18 cellular contexts compared by ENCODE assay signal in the genomic region with DNA sequence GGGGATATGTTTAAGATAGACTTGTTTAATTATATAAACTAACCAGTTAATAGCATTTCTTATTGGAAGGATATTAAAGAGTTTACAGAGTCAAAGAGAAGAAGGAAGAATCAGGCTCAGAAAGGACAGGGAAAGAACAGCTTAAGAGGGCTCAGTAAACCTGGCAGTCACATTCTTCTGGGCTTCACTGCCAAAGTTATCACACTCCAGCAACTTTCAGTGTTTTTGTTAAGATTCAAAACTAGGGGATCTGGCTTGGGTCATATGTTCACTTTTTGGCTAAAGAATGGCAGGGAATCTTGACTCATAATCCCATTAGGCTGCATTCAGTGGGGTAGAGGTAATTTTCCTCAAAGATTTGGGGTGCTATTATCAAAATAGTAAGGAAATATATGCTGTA.
A peak's percentile ranks its signal among the peaks of the same experiment; 100 is the strongest.
DNase-seq lines count a peak whose midpoint lies in the region; ATAC-seq, FAIRE-seq and TF ChIP-seq lines count a peak whose summit lies in the region.
"Had no signal": no experiment of that assay in that cellular context is flagged by ENCODE, and none has a peak within 500 bp of the region (broad histone marks: within the 10 kb centered on the region; RNA-seq: fewer than 3 reads in every experiment).

No MANE protein-coding gene starts in this region.

- H3K4me3 ChIP-seq in right cardiac atrium (ENCODE audit: low read length): no peak overlapping the region
- no peak overlapping the region for H3K4me3 ChIP-seq in heart left ventricle
- H3K4me3 ChIP-seq in keratinocyte (ENCODE audit: control insufficient read depth in 2 of 3, extremely low read depth in 1 of 3, insufficient read depth in 2 of 3, low read depth in 1 of 3, low read length in 3 of 3): no peak overlapping the region
- H3K4me3 ChIP-seq in trophoblast cell (ENCODE audit: low read depth, low read length): no peak overlapping the region
- H3K4me3 ChIP-seq in aorta (ENCODE audit: low read length in 2 of 2): no peak overlapping the region
- H3K4me3 ChIP-seq: GM23338 had no signal

- TF ChIP-seq POLR2A in heart left ventricle (IDR thresholded peaks at IDR 0.05): no peak

- H4K20me1 ChIP-seq in keratinocyte (ENCODE audit: control insufficient read depth, extremely low read depth, insufficient read depth, low read length): no peaks in the 10 kb centered on the region

- H3K4ac ChIP-seq in trophoblast cell (ENCODE audit: low read depth, low read length): no peak overlapping the region

- H3K27ac ChIP-seq in right cardiac atrium (ENCODE audit: low read length) (no peak overlapping the region), heart left ventricle (peak overlapping the region in 1 of 12 donors; percentile 6), keratinocyte (ENCODE audit: control insufficient read depth, insufficient read depth, low read length) (no peak overlapping the region), trophoblast cell (ENCODE audit: low read depth, low read length) (peak overlapping the region; percentile 47), aorta (ENCODE audit: low read depth in 1 of 2, low read length in 2 of 2) (no peak overlapping the region)
- H3K27ac ChIP-seq: C4-2B, RWPE1 had no signal

- no peaks in the 10 kb centered on the region for H3K9me3 ChIP-seq in right cardiac atrium (ENCODE audit: control insufficient read depth, low read length)
- H3K9me3 ChIP-seq in heart left ventricle: no peaks in the 10 kb centered on the region
- no peaks in the 10 kb centered on the region for H3K9me3 ChIP-seq in keratinocyte (ENCODE audit: control insufficient read depth, low read depth, low read length)
- H3K9me3 ChIP-seq in trophoblast cell (ENCODE audit: insufficient read depth, low read depth, low read length): no peaks in the 10 kb centered on the region
- no peaks in the 10 kb centered on the region for H3K9me3 ChIP-seq in aorta (ENCODE audit: control insufficient read depth, low read length)

- H2AK5ac ChIP-seq in trophoblast cell (ENCODE audit: low read length): no peak overlapping the region

- H2BK120ac ChIP-seq in trophoblast cell (ENCODE audit: insufficient read depth, low read length, poor library complexity): no peak overlapping the region

- no peak overlapping the region for H3K14ac ChIP-seq in trophoblast cell (ENCODE audit: low read length)

- no peak overlapping the region for H2BK5ac ChIP-seq in trophoblast cell (ENCODE audit: low read depth, low read length, poor library complexity)

- H4K91ac ChIP-seq in trophoblast cell (ENCODE audit: low read depth, low read length): peak overlapping the region; percentile 62

- peak overlapping the region; percentile 28 for H4K8ac ChIP-seq in trophoblast cell (ENCODE audit: low read depth, low read length)

- H3K23ac ChIP-seq in trophoblast cell (ENCODE audit: low read length): no peak overlapping the region

- H3K27me3 ChIP-seq in right cardiac atrium (ENCODE audit: control insufficient read depth, insufficient read depth) (no peaks in the 10 kb centered on the region), heart left ventricle (no peaks in the 10 kb centered on the region), keratinocyte (ENCODE audit: control insufficient read depth, extremely low read depth, insufficient read depth, low read length) (no peaks in the 10 kb centered on the region), trophoblast cell (ENCODE audit: insufficient read depth, low read length) (no peaks in the 10 kb centered on the region), aorta (ENCODE audit: control insufficient read depth in 1 of 2, insufficient read depth in 2 of 2, low read length in 1 of 2) (peaks cover 0 to under 1% of the 10 kb centered on the region in 2 donors)

- FAIRE-seq in keratinocyte (lab: Jason Lieb, UNC): peak; percentile 23
- FAIRE-seq: A204.1 had no signal

- CTCF ChIA-PET in HEK293T (lab: Yijun Ruan, JAX): no interaction called here

- H3K79me2 ChIP-seq in keratinocyte (ENCODE audit: control insufficient read depth, insufficient read depth, low read length): no peaks in the 10 kb centered on the region
- H3K79me2 ChIP-seq in trophoblast cell (ENCODE audit: control insufficient read depth, insufficient read depth, low read length, poor library complexity): peaks cover 1% of the 10 kb centered on the region

- H3K9ac ChIP-seq in keratinocyte (ENCODE audit: control insufficient read depth, extremely low read depth, insufficient read depth, low read length): no peak overlapping the region
- H3K9ac ChIP-seq in trophoblast cell (ENCODE audit: low read length): no peak overlapping the region

- peak overlapping the region; percentile 84 for H2BK12ac ChIP-seq in trophoblast cell (ENCODE audit: low read length)

- POLR2A ChIA-PET in HEK293T (lab: Yijun Ruan, JAX): no interaction called here

- H3K18ac ChIP-seq in trophoblast cell (ENCODE audit: low read length): no peak overlapping the region

- H3K4me1 ChIP-seq in right cardiac atrium (ENCODE audit: control insufficient read depth, insufficient read depth, low read length): no peaks in the 10 kb centered on the region
- peaks cover 0 to 2% (median 0%) of the 10 kb centered on the region in 12 donors for H3K4me1 ChIP-seq in heart left ventricle
- peaks cover 20% of the 10 kb centered on the region for H3K4me1 ChIP-seq in keratinocyte (ENCODE audit: control insufficient read depth, extremely low read depth, insufficient read depth, low read length)
- peaks cover 0 to under 1% of the 10 kb centered on the region in 2 experiments for H3K4me1 ChIP-seq in trophoblast cell (ENCODE audit: control insufficient read depth in 1 of 2, insufficient read depth in 2 of 2, low read length in 2 of 2)
- no peaks in the 10 kb centered on the region for H3K4me1 ChIP-seq in aorta (ENCODE audit: control insufficient read depth in 1 of 2, insufficient read depth in 2 of 2, low read length in 2 of 2)

- ATAC-seq in right cardiac atrium: peak; percentile 16 to 73
- ATAC-seq in heart left ventricle: no peak
- peak; percentile 33 for ATAC-seq in aorta (ENCODE audit: low FRiP score)
- ATAC-seq: GM23338 had no signal

- intact Hi-C loops in right cardiac atrium (cut with DNase I): no loop called here
- intact Hi-C loops in heart left ventricle (cut with DNase I): no loop called here
- intact Hi-C loops in aorta (cut with DNase I): no loop called here

- dilution Hi-C loops in keratinocyte (cut with MboI; ENCODE audit: extremely low pct_ligation_motif_present, low sequenced_read_pairs): no loop called here

- H2AFZ ChIP-seq in keratinocyte (ENCODE audit: control insufficient read depth, low read length): no peak overlapping the region
- no peak overlapping the region for H2AFZ ChIP-seq in trophoblast cell (ENCODE audit: insufficient read depth, low read length, poor library complexity)
- H2AFZ ChIP-seq: GM23338 had no signal

- DNase-seq in right cardiac atrium (no peak), heart left ventricle (no peak), keratinocyte (ENCODE audit: low read depth, low spot score) (no peak), trophoblast cell (no peak), aorta (no peak), NOMO-1 treated with DMSO at 0.1 percent for 48 hours (lab: John Stamatoyannopoulos, UW; ENCODE audit: unreplicated experiment) (no peak), retina (no peak), HEK293T (ENCODE audit: extremely low spot score) (no peak)
- DNase-seq: DMS153, MV-4-11, NCI-H1417 treated with DMSO at 0.1 percent for 48 hours, NCI-H2029, NCI-H2171 treated with DMSO at 0.1 percent for 48 hours, NCI-H510A had no signal

- no peak overlapping the region for H4K12ac ChIP-seq in trophoblast cell (ENCODE audit: low read depth, low read length)

- H3K36me3 ChIP-seq in heart left ventricle (no peaks in the 10 kb centered on the region), keratinocyte (ENCODE audit: control insufficient read depth in 2 of 2, extremely low read depth in 1 of 2, insufficient read depth in 2 of 2, low read length in 2 of 2) (no peaks in the 10 kb centered on the region), trophoblast cell (ENCODE audit: control insufficient read depth in 1 of 2, insufficient read depth in 2 of 2, low read length in 2 of 2) (no peaks in the 10 kb centered on the region), aorta (ENCODE audit: control insufficient read depth in 1 of 2, insufficient read depth in 2 of 2, low read length in 1 of 2) (no peaks in the 10 kb centered on the region)

- H3K79me1 ChIP-seq in trophoblast cell (ENCODE audit: low read length): peaks cover 12% of the 10 kb centered on the region

- no peaks in the 10 kb centered on the region for H3K9me1 ChIP-seq in keratinocyte (ENCODE audit: control insufficient read depth, extremely low read depth, insufficient read depth, low read length)

- TF ChIP-seq CTCF in heart left ventricle (IDR thresholded peaks at IDR 0.05) (no peak), keratinocyte (optimal IDR thresholded peaks at IDR 0.05 in 1 of 3, IDR thresholded peaks at IDR 0.05 in 1 of 3, conservative IDR thresholded peaks at IDR 0.05 in 1 of 3; ENCODE audit: extremely low read depth in 1 of 3, insufficient read depth in 2 of 3, low read length in 3 of 3) (no peak)

- no peak overlapping the region for H3K4me2 ChIP-seq in keratinocyte (ENCODE audit: control insufficient read depth, extremely low read depth, insufficient read depth, low read depth, low read length)
- no peak overlapping the region for H3K4me2 ChIP-seq in trophoblast cell (ENCODE audit: low read length)
- H3K4me2 ChIP-seq: GM23338 had no signal

TF ChIP-seq in HEK293T, 16 proteins besides CTCF, POLR2A, EP300 and RAD21:
- TF ChIP-seq HDGF (IDR thresholded peaks at IDR 0.05; ENCODE audit: borderline replicate concordance): no peak
- TF ChIP-seq CTBP1 (IDR thresholded peaks at IDR 0.05; ENCODE audit: borderline replicate concordance): no peak
- no peak for TF ChIP-seq SUZ12 (IDR thresholded peaks at IDR 0.05)
- TF ChIP-seq, protein P1, sequence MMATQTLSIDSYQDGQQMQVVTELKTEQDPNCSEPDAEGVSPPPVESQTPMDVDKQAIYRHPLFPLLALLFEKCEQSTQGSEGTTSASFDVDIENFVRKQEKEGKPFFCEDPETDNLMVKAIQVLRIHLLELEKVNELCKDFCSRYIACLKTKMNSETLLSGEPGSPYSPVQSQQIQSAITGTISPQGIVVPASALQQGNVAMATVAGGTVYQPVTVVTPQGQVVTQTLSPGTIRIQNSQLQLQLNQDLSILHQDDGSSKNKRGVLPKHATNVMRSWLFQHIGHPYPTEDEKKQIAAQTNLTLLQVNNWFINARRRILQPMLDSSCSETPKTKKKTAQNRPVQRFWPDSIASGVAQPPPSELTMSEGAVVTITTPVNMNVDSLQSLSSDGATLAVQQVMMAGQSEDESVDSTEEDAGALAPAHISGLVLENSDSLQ (IDR thresholded peaks at IDR 0.05): no peak
- no peak for TF ChIP-seq FOXK2 (IDR thresholded peaks at IDR 0.05)
- no peak for TF ChIP-seq BHLHE40 (IDR thresholded peaks at IDR 0.05; ENCODE audit: borderline replicate concordance)
- no peak for TF ChIP-seq SP1 (IDR thresholded peaks at IDR 0.05)
- no peak for TF ChIP-seq L3MBTL2 (conservative IDR thresholded peaks at IDR 0.05)
- TF ChIP-seq LEF1 (IDR thresholded peaks at IDR 0.05; ENCODE audit: borderline replicate concordance): no peak
- TF ChIP-seq NFRKB (IDR thresholded peaks at IDR 0.05): no peak
TF ChIP-seq in HEK293T: peak in this region for 0.

Comparison
In these comparisons a context has a peak if more than half of its experiments do, and no peak if none do; other contexts are left out.
1. ATAC-seq: peak in right cardiac atrium (2 of 2) and aorta (single experiment); none in heart left ventricle (0 of 4).